22 cellular contexts compared by ENCODE assay signal in genomic region chr20:41923604-41924003, GRCh38.
DNase-seq lines count a peak whose midpoint lies in the region; TF ChIP-seq lines count a peak whose summit lies in the region.
"Had no signal": no experiment of that assay in that cellular context is flagged by ENCODE, and none has a peak within 500 bp of the region (broad histone marks: within the 10 kb centered on the region; RNA-seq: fewer than 3 reads in every experiment).

No MANE protein-coding gene starts in this region.

- intact Hi-C loops in tibial artery (cut with DNase I; ENCODE audit: low total_unique reads): no loop called here

- peak in 1 of 2 experiments; percentile 45 for DNase-seq in SJCRH30
- DNase-seq in tibial artery: no peak
- no peak for DNase-seq in AG08395 (ENCODE audit: low spot score)
- DNase-seq: BE2C; C1 segment of cervical spinal cord; CD4-positive, alpha-beta memory T cell; CD4-positive, CD25-positive, alpha-beta regulatory T cell; CD8-positive, alpha-beta memory T cell; COR-L47; DMS 273 treated with DMSO at 0.1 percent for 48 hours; DMS153; DMS53; DMS79; DND-41; EL; GDM1 had no signal

- no peaks in the 10 kb centered on the region for H3K79me2 ChIP-seq in neural cell (replicated peaks; ENCODE audit: insufficient read depth, low read length)
- peaks cover 22% of the 10 kb centered on the region for H3K79me2 ChIP-seq in parathyroid adenoma

- no peaks in the 10 kb centered on the region for H3K9me2 ChIP-seq in neural cell (ENCODE audit: insufficient read depth, low read length)

- H3K4me3 ChIP-seq in SJCRH30: peak overlapping the region; percentile 3
- no peak overlapping the region for H3K4me3 ChIP-seq in neural cell (ENCODE audit: low read length)
- no peak overlapping the region for H3K4me3 ChIP-seq in parathyroid adenoma (ENCODE audit: low read depth, low read length)
- H3K4me3 ChIP-seq in tibial artery: no peak overlapping the region
- H3K4me3 ChIP-seq: A549, BLaER1, GM12878 had no signal

- H3K27ac ChIP-seq in SJCRH30 (peak overlapping the region; percentile 54), neural cell (ENCODE audit: low read length) (no peak overlapping the region), parathyroid adenoma (peak overlapping the region; percentile 84), tibial artery (no peak overlapping the region)
- H3K27ac ChIP-seq: 22Rv1, A549, BLaER1 had no signal

- H3F3A ChIP-seq in neural cell (ENCODE audit: insufficient read depth, low read length, poor library complexity, severe bottlenecking): no peaks in the 10 kb centered on the region

- peak; percentile 49 for TF ChIP-seq EP300 in neural cell (conservative IDR thresholded peaks at IDR 0.05; ENCODE audit: poor library complexity, severe bottlenecking)

- H2AFZ ChIP-seq in neural cell (ENCODE audit: low read depth, low read length): no peak overlapping the region
- peak overlapping the region; percentile 35 for H2AFZ ChIP-seq in parathyroid adenoma

- H3K9ac ChIP-seq in neural cell (ENCODE audit: low read length): no peak overlapping the region
- no peak overlapping the region for H3K9ac ChIP-seq in parathyroid adenoma
- H3K9ac ChIP-seq: BLaER1 had no signal

- no peak for TF ChIP-seq RAD21 in neural cell (conservative IDR thresholded peaks at IDR 0.05)

- H3K4me2 ChIP-seq in neural cell (ENCODE audit: low read length): no peak overlapping the region
- no peak overlapping the region for H3K4me2 ChIP-seq in parathyroid adenoma (ENCODE audit: low read length)
- H3K4me2 ChIP-seq: A549, BLaER1 had no signal

- TF ChIP-seq CTCF in neural cell (IDR thresholded peaks at IDR 0.05; ENCODE audit: poor library complexity, severe bottlenecking) (no peak), parathyroid adenoma (IDR thresholded peaks at IDR 0.05) (peak; percentile 14), tibial artery (IDR thresholded peaks at IDR 0.05) (no peak)

- no peaks in the 10 kb centered on the region for H4K20me1 ChIP-seq in neural cell (ENCODE audit: insufficient read depth)
- H4K20me1 ChIP-seq: BLaER1 had no signal

- H3K27me3 ChIP-seq in SJCRH30: no peaks in the 10 kb centered on the region
- H3K27me3 ChIP-seq in neural cell (ENCODE audit: insufficient read depth, low read depth, low read length): no peaks in the 10 kb centered on the region
- H3K27me3 ChIP-seq in parathyroid adenoma (ENCODE audit: control insufficient read depth, insufficient read depth, low read length): no peaks in the 10 kb centered on the region
- H3K27me3 ChIP-seq in tibial artery: peaks cover 0 to 3% of the 10 kb centered on the region in 2 donors
- H3K27me3 ChIP-seq: BE2C, BLaER1 had no signal

- peaks cover 39% of the 10 kb centered on the region for H3K4me1 ChIP-seq in SJCRH30
- H3K4me1 ChIP-seq in parathyroid adenoma: peaks cover 35% of the 10 kb centered on the region
- H3K4me1 ChIP-seq in tibial artery: no peaks in the 10 kb centered on the region
- H3K4me1 ChIP-seq: A549, BE2C, BLaER1 had no signal

- H3K9me3 ChIP-seq in SJCRH30 (replicated peaks) (no peaks in the 10 kb centered on the region; the same call in 1 of the 2 replicates), neural cell (ENCODE audit: low read length) (no peaks in the 10 kb centered on the region), parathyroid adenoma (ENCODE audit: control insufficient read depth, low read length) (no peaks in the 10 kb centered on the region), tibial artery (no peaks in the 10 kb centered on the region)
- H3K9me3 ChIP-seq: A549, BE2C, BLaER1 had no signal

- no peaks in the 10 kb centered on the region for H3K36me3 ChIP-seq in SJCRH30
- H3K36me3 ChIP-seq in neural cell (ENCODE audit: insufficient read depth, low read length): no peaks in the 10 kb centered on the region
- H3K36me3 ChIP-seq in parathyroid adenoma (ENCODE audit: control insufficient read depth, insufficient read depth, low read length): no peaks in the 10 kb centered on the region
- H3K36me3 ChIP-seq in tibial artery: no peaks in the 10 kb centered on the region
- H3K36me3 ChIP-seq: BE2C, BLaER1 had no signal

TF ChIP-seq in neural cell, 6 proteins besides CTCF, POLR2A, EP300 and RAD21:
- TF ChIP-seq REST (IDR thresholded peaks at IDR 0.05; ENCODE audit: borderline replicate concordance): no peak
- TF ChIP-seq TAF1 (IDR thresholded peaks at IDR 0.05; ENCODE audit: low read depth): no peak
- TF ChIP-seq MXI1 (conservative IDR thresholded peaks at IDR 0.05; ENCODE audit: poor library complexity, severe bottlenecking): no peak
- TF ChIP-seq SMC3 (conservative IDR thresholded peaks at IDR 0.05; ENCODE audit: poor library complexity): no peak
TF ChIP-seq in neural cell: peak in this region for 0.

Comparison
In these comparisons a context has a peak if more than half of its experiments do, and no peak if none do; other contexts are left out.
1. H3K27ac ChIP-seq: peak in SJCRH30 (single experiment) and parathyroid adenoma (single experiment); none in neural cell (single experiment) and tibial artery (0 of 2).